In genomic region chr1:40897499-40897898, GRCh38 we compare ENCODE assay signal across 13 cellular contexts. TPM values are rescaled to one million over a fixed set of nuclear protein-coding genes. Genes with fewer than 3 reads are reported as not detected.
DNase-seq lines count a peak whose midpoint lies in the region; ATAC-seq and TF ChIP-seq lines count a peak whose summit lies in the region.
"Had no signal": no experiment of that assay in that cellular context is flagged by ENCODE, and none has a peak within 500 bp of the region (broad histone marks: within the 10 kb centered on the region; RNA-seq: fewer than 3 reads in every experiment).

No MANE protein-coding gene starts in this region.

- no TSS peak for BruUV-seq in OCI-LY7 (replicated peaks; lab: Mats Ljungman, UMichigan)

- H3K4me3 Mint-ChIP-seq in stimulated activated memory B cell treated with anti-CD40 and anti-IgM and Interleukin-4, amounts not matched to agents 10 μg/mL and 1 μg/mL and 100 μg/mL, for 72 hours, result no peak overlapping the region
- H3K4me3 Mint-ChIP-seq: activated naive CD4-positive, alpha-beta T cell treated with anti-CD3 and anti-CD28 coated beads, Interleukin-2, amount 50 U/mL, for 24 hours; CD4-positive, CD25-positive, alpha-beta regulatory T cell; dendritic cell treated with granulocyte-macrophage colony-stimulating factor and Interleukin-4, amounts not matched to agents 40 ng/mL and 50 ng/mL, for 4 days had no signal

- WGBS in prostate gland, result 75% methylated on average over 4 of the region's 4 CpGs

- H3K4me3 ChIP-seq in OCI-LY7 (ENCODE audit: low read depth, low read length, poor library complexity, severe bottlenecking), result no peak overlapping the region
- no peak overlapping the region for H3K4me3 ChIP-seq in prostate gland

- TF ChIP-seq POLR2A in prostate gland (IDR thresholded peaks at IDR 0.05), result peak; percentile 14

- H3K4me2 ChIP-seq in OCI-LY7 (ENCODE audit: low read length), result no peak overlapping the region

- POLR2A ChIA-PET in OCI-LY7 (lab: Charles Lee), result no interaction called here

- H3K4me1 ChIP-seq in OCI-LY7 (ENCODE audit: insufficient read depth, low read length, poor library complexity, severe bottlenecking) (no peaks in the 10 kb centered on the region), prostate gland (replicated peaks) (no peaks in the 10 kb centered on the region)

- no peaks in the 10 kb centered on the region for H4K20me1 ChIP-seq in OCI-LY7 (ENCODE audit: insufficient read depth, low read length)

- DNase-seq in EH (ENCODE audit: low read depth) (peak; percentile 59), OCI-LY7 (ENCODE audit: low spot score) (peak; percentile 7), epithelial cell of prostate (ENCODE audit: low read depth, low spot score) (peak; percentile 80), prostate gland (ENCODE audit: low spot score) (no peak), epidermal melanocyte (ENCODE audit: insufficient read length, low spot score) (no peak)
- DNase-seq in stimulated activated CD4-positive, alpha-beta T cell treated with anti-CD3 and anti-CD28 coated beads, Interleukin-4, amount 100 ng/mL, for 4 hours, result no peak
- DNase-seq: CD4-positive, CD25-positive, alpha-beta regulatory T cell; stimulated activated CD4-positive, alpha-beta T cell treated with anti-CD3 and anti-CD28 coated beads, Interleukin-2, amount 100 ng/mL, for 24 hours; stimulated activated naive CD4-positive, alpha-beta T cell had no signal

- no peaks in the 10 kb centered on the region for H3K27me3 ChIP-seq in prostate gland (replicated peaks; ENCODE audit: insufficient read depth)

- TF ChIP-seq CTCF in OCI-LY7 (conservative IDR thresholded peaks at IDR 0.05; ENCODE audit: low read length) (no peak), prostate gland (IDR thresholded peaks at IDR 0.05) (no peak)

- H3K27ac ChIP-seq in OCI-LY7 (ENCODE audit: low read depth, low read length, poor library complexity, severe bottlenecking) (no peak overlapping the region), epithelial cell of prostate (peak overlapping the region; percentile 95), prostate gland (no peak overlapping the region)

- peaks cover 11% of the 10 kb centered on the region for H3K27me3 Mint-ChIP-seq in stimulated activated memory B cell treated with anti-CD40 and anti-IgM and Interleukin-4, amounts not matched to agents 10 μg/mL and 1 μg/mL and 100 μg/mL, for 72 hours
- H3K27me3 Mint-ChIP-seq: activated naive CD4-positive, alpha-beta T cell treated with anti-CD3 and anti-CD28 coated beads, Interleukin-2, amount 50 U/mL, for 24 hours; CD4-positive, CD25-positive, alpha-beta regulatory T cell had no signal

- H3K27ac Mint-ChIP-seq in stimulated activated memory B cell treated with anti-CD40 and anti-IgM and Interleukin-4, amounts not matched to agents 10 μg/mL and 1 μg/mL and 100 μg/mL, for 72 hours, result no peak overlapping the region
- H3K27ac Mint-ChIP-seq: activated naive CD4-positive, alpha-beta T cell treated with anti-CD3 and anti-CD28 coated beads, Interleukin-2, amount 50 U/mL, for 24 hours; CD4-positive, CD25-positive, alpha-beta regulatory T cell; dendritic cell treated with granulocyte-macrophage colony-stimulating factor and Interleukin-4, amounts not matched to agents 40 ng/mL and 50 ng/mL, for 4 days had no signal

- no peaks in the 10 kb centered on the region for H3K36me3 Mint-ChIP-seq in stimulated activated memory B cell treated with anti-CD40 and anti-IgM and Interleukin-4, amounts not matched to agents 10 μg/mL and 1 μg/mL and 100 μg/mL, for 72 hours
- H3K36me3 Mint-ChIP-seq: CD4-positive, CD25-positive, alpha-beta regulatory T cell had no signal

- CTCF ChIA-PET in OCI-LY7 (lab: Charles Lee; ENCODE audit: unreplicated experiment), result no interaction called here

- no peaks in the 10 kb centered on the region for H3K36me3 ChIP-seq in OCI-LY7 (ENCODE audit: insufficient read depth, low read length)
- no peaks in the 10 kb centered on the region for H3K36me3 ChIP-seq in prostate gland

- intact Hi-C loops in OCI-LY7 (cut with micrococcal nuclease; ENCODE audit: unreplicated experiment), result no loop called here
- intact Hi-C loops in prostate gland (cut with DNase I), result no loop called here

- peaks cover 5% of the 10 kb centered on the region; the same call in 1 of the 2 replicates for H3K9me3 ChIP-seq in OCI-LY7 (ENCODE audit: low read length)
- no peaks in the 10 kb centered on the region for H3K9me3 ChIP-seq in prostate gland

- no peak overlapping the region for H2AFZ ChIP-seq in OCI-LY7 (ENCODE audit: low read length)

- H3K9me3 Mint-ChIP-seq in stimulated activated memory B cell treated with anti-CD40 and anti-IgM and Interleukin-4, amounts not matched to agents 10 μg/mL and 1 μg/mL and 100 μg/mL, for 72 hours, result peaks cover 22% of the 10 kb centered on the region

- H3K9me2 ChIP-seq in OCI-LY7 (ENCODE audit: insufficient read depth, low read length), result no peaks in the 10 kb centered on the region

- peaks cover 17% of the 10 kb centered on the region for H3K4me1 Mint-ChIP-seq in stimulated activated memory B cell treated with anti-CD40 and anti-IgM and Interleukin-4, amounts not matched to agents 10 μg/mL and 1 μg/mL and 100 μg/mL, for 72 hours
- H3K4me1 Mint-ChIP-seq: activated naive CD4-positive, alpha-beta T cell treated with anti-CD3 and anti-CD28 coated beads, Interleukin-2, amount 50 U/mL, for 24 hours; CD4-positive, CD25-positive, alpha-beta regulatory T cell had no signal

- no peak for ATAC-seq in GM19452 (IDR thresholded peaks at IDR 0.05; ENCODE audit: unreplicated experiment)
- no peak for ATAC-seq in stimulated activated memory B cell treated with anti-CD40 and anti-IgM and Interleukin-4, amounts not matched to agents 10 μg/mL and 1 μg/mL and 100 μg/mL, for 72 hours

- no peaks in the 10 kb centered on the region for H3K79me2 ChIP-seq in OCI-LY7 (ENCODE audit: insufficient read depth, low read depth, low read length)

RNA-seq across cellular contexts. Expression of gene CITED4, which starts 35.3 kb away (rescaled TPM):
- total RNA-seq in OCI-LY7 (2014; rRNA removed; shearing (Covaris generic)), result 2.0 TPM in 1 of 2 replicates, not detected in the other
- total RNA-seq in OCI-LY7 (2022) (not detected in 2 replicates), prostate gland (100 to 1,000 TPM in 1 of 2 donors, 10 to 100 TPM in 1; 72.3 to 138 TPM)

Comparison
In these comparisons a context has a peak if more than half of its experiments do, and no peak if none do; other contexts are left out.
1. DNase-seq: peak in EH (single experiment), OCI-LY7 (single experiment) and epithelial cell of prostate (single experiment); none in prostate gland (single experiment), epidermal melanocyte (single experiment) and stimulated activated CD4-positive, alpha-beta T cell treated with anti-CD3 and anti-CD28 coated beads, Interleukin-4, amount 100 ng/mL, for 4 hours (0 of 2).
2. RNA of gene CITED4, which starts 35.3 kb away (total RNA-seq): 72.3 to 138 TPM in prostate gland; 2.0 TPM in OCI-LY7; every median in the first group is over 10 times any median in the second.